ENCODE assay signal across 8 cellular contexts in the genomic region with DNA sequence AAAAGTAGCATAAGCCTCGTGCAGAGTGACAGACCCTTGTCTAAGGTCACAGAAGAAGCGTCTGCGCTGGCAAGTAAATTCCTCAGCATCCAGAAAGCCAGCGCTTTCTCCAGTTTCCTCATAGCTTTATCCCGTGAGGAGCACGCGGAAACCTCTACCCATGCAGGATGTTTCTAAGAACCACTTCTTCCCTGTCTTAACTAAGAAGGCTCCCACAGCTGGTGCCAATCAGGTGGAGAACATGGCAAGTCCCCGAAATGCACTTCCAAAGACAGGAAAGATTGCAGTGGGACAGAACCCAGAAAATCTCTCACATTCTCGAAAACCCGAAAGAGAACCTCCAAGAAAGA. TPM values are rescaled to one million over a fixed set of nuclear protein-coding genes. Genes with fewer than 3 reads are reported as not detected.
A peak's percentile ranks its signal among the peaks of the same experiment; 100 is the strongest.
DNase-seq lines count a peak whose midpoint lies in the region; ATAC-seq and TF ChIP-seq lines count a peak whose summit lies in the region.

No MANE protein-coding gene starts in this region.

- POLR2A ChIA-PET in RWPE1 (lab: Yijun Ruan, JAX; ENCODE audit: low non-redundant PET), result no interaction called here

- no peak overlapping the region for H3K27ac Mint-ChIP-seq in activated T-cell treated with anti-CD3 and anti-CD28 coated beads, Interleukin-2, amount 50 U/mL, for 24 hours

- H3K4me1 Mint-ChIP-seq in activated T-cell treated with anti-CD3 and anti-CD28 coated beads, Interleukin-2, amount 50 U/mL, for 24 hours (ENCODE audit: low read depth), result peaks cover 52% of the 10 kb centered on the region

- H3K4me3 Mint-ChIP-seq in activated T-cell treated with anti-CD3 and anti-CD28 coated beads, Interleukin-2, amount 50 U/mL, for 24 hours, result no peak overlapping the region

- peak; percentile 48 for DNase-seq in ACHN
- DNase-seq in RWPE1 (ENCODE audit: low spot score), result no peak
- no peak for DNase-seq in iPS DF 6.9 (ENCODE audit: low read depth, low spot score)
- peak in 1 of 2 donors; percentile 66 for DNase-seq in tibial artery
- no peak for DNase-seq in activated T-cell treated with anti-CD3 and anti-CD28 coated beads, Interleukin-2, amount 50 U/mL, for 24 hours
- DNase-seq in activated CD4-positive, alpha-beta T cell treated with anti-CD3 and anti-CD28 coated beads for 1 hour, result no peak

- WGBS in iPS DF 6.9 (ENCODE audit: insufficient coverage, insufficient read length), result no CpG with 5 or more reads among the region's 10 CpGs

- no peaks in the 10 kb centered on the region for H3K9me3 Mint-ChIP-seq in activated T-cell treated with anti-CD3 and anti-CD28 coated beads, Interleukin-2, amount 50 U/mL, for 24 hours

- H3K9me3 ChIP-seq in iPS DF 6.9 (ENCODE audit: control insufficient read depth, insufficient read depth, low read length) (no peaks in the 10 kb centered on the region), tibial artery (no peaks in the 10 kb centered on the region)

- H3K27me3 ChIP-seq in iPS DF 6.9 (ENCODE audit: control insufficient read depth, insufficient read depth, low read length), result no peaks in the 10 kb centered on the region
- no peaks in the 10 kb centered on the region for H3K27me3 ChIP-seq in tibial artery

- no peak for TF ChIP-seq CTCF in RWPE1 (conservative IDR thresholded peaks at IDR 0.05; ENCODE audit: low read depth)
- TF ChIP-seq CTCF in tibial artery (IDR thresholded peaks at IDR 0.05), result no peak

- H3K36me3 ChIP-seq in iPS DF 6.9 (ENCODE audit: control insufficient read depth, insufficient read depth, low read length) (peaks cover 9% of the 10 kb centered on the region; the same call in 1 of the 2 replicates), tibial artery (peaks cover 18 to 37% (median 36%) of the 10 kb centered on the region in 3 donors)

- peaks cover 57% of the 10 kb centered on the region for H3K36me3 Mint-ChIP-seq in activated T-cell treated with anti-CD3 and anti-CD28 coated beads, Interleukin-2, amount 50 U/mL, for 24 hours (ENCODE audit: low read depth)

- H3K4me1 ChIP-seq in iPS DF 6.9 (ENCODE audit: control insufficient read depth, insufficient read depth, low read length) (no peaks in the 10 kb centered on the region), tibial artery (peaks cover 0 to 55% (median 17%) of the 10 kb centered on the region in 4 donors)

- no peaks in the 10 kb centered on the region for H3K27me3 Mint-ChIP-seq in activated T-cell treated with anti-CD3 and anti-CD28 coated beads, Interleukin-2, amount 50 U/mL, for 24 hours

- ATAC-seq in GM21360 (IDR thresholded peaks at IDR 0.05; ENCODE audit: unreplicated experiment) (peak; percentile 2), esophagus mucosa (no peak)

- intact Hi-C loops in tibial artery (cut with DNase I; ENCODE audit: low total_unique reads), result loop anchor here (5.0 kb wide), 1 partner anchor 55 kb away; the partner anchor contains the start of gene PSMA3

- H3K27ac ChIP-seq in RWPE1 (peak overlapping the region; percentile 97), iPS DF 6.9 (ENCODE audit: low read length) (no peak overlapping the region), tibial artery (peak overlapping the region; percentile 93 to 94)

- in situ Hi-C loops in ACHN (cut with HindIII; ENCODE audit: low pct_ligation_motif_present, low pct_unique_long_range_greater_than_20kb, low sequenced_read_pairs), result no loop called here

- H3K4me3 ChIP-seq in iPS DF 6.9 (ENCODE audit: low read length), result peak overlapping the region; percentile 97
- peak overlapping the region; percentile 78 to 92 for H3K4me3 ChIP-seq in tibial artery

- CTCF ChIA-PET in RWPE1 (lab: Yijun Ruan, JAX), result no interaction called here

RNA-seq across cellular contexts. Expression of gene ARID4A, which starts 1.0 kb away (rescaled TPM):
- 9.5 TPM for total RNA-seq in esophagus mucosa

RNA-seq across cellular contexts. Expression of gene PSMA3, which starts 52.7 kb away (rescaled TPM):
- 142 TPM for total RNA-seq in esophagus mucosa
